ENCODE assay signal across 34 cellular contexts in genomic region chr5:121873409-121873808, GRCh38. TPM values are rescaled to one million over a fixed set of nuclear protein-coding genes. Genes with fewer than 3 reads are reported as not detected.
"Had no signal": no experiment of that assay in that cellular context is flagged by ENCODE, and none has a peak within 500 bp of the region (broad histone marks: within the 10 kb centered on the region; RNA-seq: fewer than 3 reads in every experiment).

No MANE protein-coding gene starts in this region.

- H3K36me3 ChIP-seq: neural progenitor cell, ovary, right lobe of liver, sigmoid colon, suprapubic skin, tibial artery, transverse colon, upper lobe of right lung, uterus had no signal

- DNase-seq: naive thymus-derived CD4-positive, alpha-beta T cell; natural killer cell; occipital lobe; ovary; posterior cingulate gyrus; psoas muscle; right cardiac atrium; right lobe of liver; sigmoid colon; small intestine; stimulated activated CD4-positive, alpha-beta T cell treated with anti-CD3 and anti-CD28 coated beads, Interleukin-15, amount 100 ng/mL, for 24 hours; stimulated activated CD4-positive, alpha-beta T cell treated with anti-CD3 and anti-CD28 coated beads, Interleukin-2, amount 100 ng/mL, for 24 hours; stimulated activated CD4-positive, alpha-beta T cell treated with anti-CD3 and anti-CD28 coated beads, Interleukin-2, amount 100 ng/mL, for 48 hours; stimulated activated CD4-positive, alpha-beta T cell treated with anti-CD3 and anti-CD28 coated beads, Interleukin-4, amount 100 ng/mL, for 4 hours; stimulated activated CD8-positive, alpha-beta memory T cell treated with anti-CD3 and anti-CD28 coated beads, Interleukin-4, amount 100 ng/mL, for 48 hours; stimulated activated naive CD4-positive, alpha-beta T cell; stimulated activated naive CD8-positive, alpha-beta T cell treated with anti-CD3 and anti-CD28 coated beads, Interleukin-15, amount 100 ng/mL, for 72 hours; stimulated activated naive CD8-positive, alpha-beta T cell treated with anti-CD3 and anti-CD28 coated beads, Interleukin-15, Interleukin-2, amounts not matched to agents 100 U/mL and 50 U/mL, for 24 hours; substantia nigra; testis; tibial artery; transverse colon; upper lobe of right lung; uterus had no signal

- H2AFZ ChIP-seq: neural progenitor cell, parathyroid adenoma had no signal

- ATAC-seq: naive thymus-derived CD4-positive, alpha-beta T cell; natural killer cell; right cardiac atrium; right lobe of liver; stimulated activated memory B cell treated with anti-CD40 and anti-IgM and Interleukin-4, amounts not matched to agents 10 μg/mL and 1 μg/mL and 100 μg/mL, for 72 hours; stimulated activated naive CD8-positive, alpha-beta T cell treated with anti-CD3 and anti-CD28 coated beads, Interleukin-15, amount 100 ng/mL, for 72 hours; stimulated activated naive CD8-positive, alpha-beta T cell treated with anti-CD3 and anti-CD28 coated beads, Interleukin-15, Interleukin-2, amounts not matched to agents 100 U/mL and 50 U/mL, for 24 hours; upper lobe of right lung had no signal

- H3K4me2 ChIP-seq: neural progenitor cell had no signal

- H3K27ac ChIP-seq: neural progenitor cell, ovary, parathyroid adenoma, psoas muscle, right lobe of liver, sigmoid colon, suprapubic skin, testis, tibial artery, transverse colon, upper lobe of right lung, uterus had no signal

- H3K4me3 ChIP-seq: neural progenitor cell, ovary, psoas muscle, right lobe of liver, sigmoid colon, suprapubic skin, testis, tibial artery, transverse colon, upper lobe of right lung, uterus had no signal

- H3K27me3 ChIP-seq: neural progenitor cell, ovary, right lobe of liver, sigmoid colon, suprapubic skin, testis, tibial artery, transverse colon, upper lobe of right lung, uterus had no signal

- H3K9me3 ChIP-seq: ovary, psoas muscle, right lobe of liver, sigmoid colon, suprapubic skin, testis, tibial artery, transverse colon, upper lobe of right lung, uterus had no signal

- H3K9ac ChIP-seq: neural progenitor cell, parathyroid adenoma had no signal

- H3K4me1 ChIP-seq: neural progenitor cell, parathyroid adenoma, right lobe of liver, sigmoid colon, suprapubic skin, testis, tibial artery, transverse colon, upper lobe of right lung, uterus had no signal

RNA-seq across cellular contexts. Expression of gene FTMT, which starts 21.7 kb away (rescaled TPM):
- total RNA-seq: naive thymus-derived CD4-positive, alpha-beta T cell; natural killer cell; occipital lobe; osteoblast; ovary; progenitor cell of endocrine pancreas; psoas muscle; renal cortical epithelial cell; right cardiac atrium; right lobe of liver; sigmoid colon; suprapubic skin; transverse colon; upper lobe of right lung; urinary bladder; uterus had no signal
- polyA plus RNA-seq: naive thymus-derived CD4-positive, alpha-beta T cell; neural cell; ovary; psoas muscle; right cardiac atrium; sigmoid colon; small intestine; thymus; urinary bladder had no signal
